28 cellular contexts compared by ENCODE assay signal in genomic region chrX:37883196-37883595, GRCh38. TPM values are rescaled to one million over a fixed set of nuclear protein-coding genes. Genes with fewer than 3 reads are reported as not detected.
DNase-seq lines count a peak whose midpoint lies in the region; ATAC-seq, FAIRE-seq and TF ChIP-seq lines count a peak whose summit lies in the region.
"Had no signal": no experiment of that assay in that cellular context is flagged by ENCODE, and none has a peak within 500 bp of the region (broad histone marks: within the 10 kb centered on the region; RNA-seq: fewer than 3 reads in every experiment).

No MANE protein-coding gene starts in this region.

- no peaks in the 10 kb centered on the region for H3K27me3 ChIP-seq in HUES6 (ENCODE audit: control insufficient read depth, insufficient read depth, low read length)
- no peaks in the 10 kb centered on the region for H3K27me3 ChIP-seq in bronchial epithelial cell (ENCODE audit: control insufficient read depth, insufficient read depth, low read length)
- peaks cover 0 to 3% (median 0%) of the 10 kb centered on the region in 4 donors for H3K27me3 ChIP-seq in pancreas
- H3K27me3 ChIP-seq: cardiac muscle cell had no signal

- intact Hi-C loops in Calu3 (cut with micrococcal nuclease; ENCODE audit: unreplicated experiment) (no loop called here), pancreas (cut with DNase I) (no loop called here)

- CTCF ChIA-PET in Calu3 (lab: Charles Lee) = interaction anchor here (1.2 kb wide), 1 partner anchor 198 kb away, joined by 3 read pairs; the partner anchor contains the start of gene XK

- DNase-seq in Calu3 = peak; percentile 47
- DNase-seq in bronchial epithelial cell (ENCODE audit: low read depth) = peak; percentile 74
- DNase-seq in kidney tubule cell (ENCODE audit: low spot score) = peak; percentile 42
- DNase-seq in SHP77 (lab: John Stamatoyannopoulos, UW) = no peak
- no peak for DNase-seq in pancreas
- DNase-seq in germinal center (ENCODE audit: low spot score) = no peak
- DNase-seq in DMS 273 treated with DMSO at 0.1 percent for 48 hours (lab: John Stamatoyannopoulos, UW) = no peak
- DNase-seq: activated naive CD4-positive, alpha-beta T cell treated with anti-CD3 and anti-CD28 coated beads, Interleukin-2, amount 50 U/mL, for 16 hours; C1 segment of cervical spinal cord; endodermal cell; Karpas-422; midbrain; naive thymus-derived CD8-positive, alpha-beta T cell; NCI-H1048; NCI-H187; NCI-H526 treated with DMSO at 0.1 percent for 48 hours; spleen; stimulated activated CD4-positive, alpha-beta T cell treated with anti-CD3 and anti-CD28 coated beads, Interleukin-2, amount 100 ng/mL, for 48 hours; WERI-Rb-1 had no signal

- H3K36me3 Mint-ChIP-seq in Calu3 (ENCODE audit: insufficient read depth, unreplicated experiment) = no peaks in the 10 kb centered on the region
- H3K36me3 Mint-ChIP-seq: naive thymus-derived CD8-positive, alpha-beta T cell; stimulated activated memory B cell treated with anti-CD40 and anti-IgM and Interleukin-4, amounts not matched to agents 10 μg/mL and 1 μg/mL and 100 μg/mL, for 72 hours had no signal

- H3K9me3 ChIP-seq in HUES6 (ENCODE audit: control insufficient read depth, insufficient read depth, low read depth, low read length) = peaks cover 7% of the 10 kb centered on the region; the same call in 1 of the 2 replicates
- H3K9me3 ChIP-seq in pancreas = no peaks in the 10 kb centered on the region
- H3K9me3 ChIP-seq: spleen had no signal

- H3K4me1 Mint-ChIP-seq in Calu3 (ENCODE audit: low read depth, unreplicated experiment) = peaks cover 12% of the 10 kb centered on the region
- H3K4me1 Mint-ChIP-seq: naive thymus-derived CD8-positive, alpha-beta T cell; stimulated activated memory B cell treated with anti-CD40 and anti-IgM and Interleukin-4, amounts not matched to agents 10 μg/mL and 1 μg/mL and 100 μg/mL, for 72 hours had no signal

- peak overlapping the region; percentile 71 for H3K27ac Mint-ChIP-seq in Calu3 (ENCODE audit: unreplicated experiment)
- H3K27ac Mint-ChIP-seq: endodermal cell; naive thymus-derived CD8-positive, alpha-beta T cell; stimulated activated memory B cell treated with anti-CD40 and anti-IgM and Interleukin-4, amounts not matched to agents 10 μg/mL and 1 μg/mL and 100 μg/mL, for 72 hours; T-helper 2 cell treated with Interferon-gamma antibody and Interleukin-4, amounts not matched to agents 5 μg/mL and 100 μg/mL, for 36 hours had no signal

- H3K9me3 Mint-ChIP-seq in Calu3 (ENCODE audit: low read depth, unreplicated experiment) = no peaks in the 10 kb centered on the region
- H3K9me3 Mint-ChIP-seq: stimulated activated memory B cell treated with anti-CD40 and anti-IgM and Interleukin-4, amounts not matched to agents 10 μg/mL and 1 μg/mL and 100 μg/mL, for 72 hours; T-helper 2 cell treated with Interferon-gamma antibody and Interleukin-4, amounts not matched to agents 5 μg/mL and 100 μg/mL, for 36 hours had no signal

- H3K4me1 ChIP-seq in HUES6 (ENCODE audit: control insufficient read depth, insufficient read depth, low read length) (no peaks in the 10 kb centered on the region), pancreas (no peaks in the 10 kb centered on the region)
- H3K4me1 ChIP-seq: spleen had no signal

- no peak overlapping the region for H3K9ac ChIP-seq in HUES6 (ENCODE audit: low read length)

- no peak for ATAC-seq in pancreas
- ATAC-seq: naive thymus-derived CD8-positive, alpha-beta T cell; SK-N-SH treated with all-trans-retinoic acid at 6 μM for 48 hours; stimulated activated memory B cell treated with anti-CD40 and anti-IgM and Interleukin-4, amounts not matched to agents 10 μg/mL and 1 μg/mL and 100 μg/mL, for 72 hours had no signal

- no peak overlapping the region for H3K4me3 Mint-ChIP-seq in Calu3 (ENCODE audit: low read depth, unreplicated experiment)
- H3K4me3 Mint-ChIP-seq: endodermal cell; naive thymus-derived CD8-positive, alpha-beta T cell; stimulated activated memory B cell treated with anti-CD40 and anti-IgM and Interleukin-4, amounts not matched to agents 10 μg/mL and 1 μg/mL and 100 μg/mL, for 72 hours; T-helper 2 cell treated with Interferon-gamma antibody and Interleukin-4, amounts not matched to agents 5 μg/mL and 100 μg/mL, for 36 hours had no signal

- 66 to 67% methylated on average over 2 of the region's 2 CpGs for WGBS in pancreas, 2 donors

- no peaks in the 10 kb centered on the region for H3K27me3 Mint-ChIP-seq in Calu3 (ENCODE audit: unreplicated experiment)

- TF ChIP-seq CTCF in Calu3 (IDR thresholded peaks at IDR 0.05; ENCODE audit: unreplicated experiment) (no peak), bronchial epithelial cell (IDR thresholded peaks at IDR 0.05; ENCODE audit: insufficient read depth, low read length, severe bottlenecking) (no peak), pancreas (IDR thresholded peaks at IDR 0.05) (no peak)

- FAIRE-seq in bronchial epithelial cell (lab: Jason Lieb, UNC) (no peak), pancreas (lab: Jason Lieb, UNC) (no peak)
- FAIRE-seq: D721Med, GM19239, urothelium cell line had no signal

- no TSS peak for BruUV-seq in Calu3 (replicated peaks; lab: Mats Ljungman, UMichigan)

- 0 out of 2 replicates have a peak overlapping the region, but pooled peaks have one; percentile 63 for H3K27ac ChIP-seq in HUES6 (ENCODE audit: low read depth, low read length)
- no peak overlapping the region for H3K27ac ChIP-seq in pancreas
- H3K27ac ChIP-seq: cardiac muscle cell, spleen, WERI-Rb-1 had no signal

- H3K36me3 ChIP-seq in HUES6 (ENCODE audit: control insufficient read depth, insufficient read depth, low read length) = no peaks in the 10 kb centered on the region
- H3K36me3 ChIP-seq in bronchial epithelial cell (ENCODE audit: control insufficient read depth, insufficient read depth, low read length) = no peaks in the 10 kb centered on the region
- H3K36me3 ChIP-seq in pancreas = no peaks in the 10 kb centered on the region
- H3K36me3 ChIP-seq: cardiac muscle cell, spleen, WERI-Rb-1 had no signal

- no peak overlapping the region for H3K4me3 ChIP-seq in HUES6 (ENCODE audit: low read depth, low read length)
- H3K4me3 ChIP-seq in bronchial epithelial cell (ENCODE audit: low read depth, low read length) = no peak overlapping the region
- H3K4me3 ChIP-seq in pancreas = no peak overlapping the region
- H3K4me3 ChIP-seq: cardiac muscle cell, spleen had no signal

RNA-seq across cellular contexts. Expression of gene DYNLT3, which starts 35.8 kb away (rescaled TPM):
- total RNA-seq in Calu3 (2022) (28.0 and 31.3 TPM in 2 replicates), bronchial epithelial cell (38.7 and 93.2 TPM in 2 replicates), pancreas (10 to 100 TPM in 1 of 6 donors, 1 to 10 TPM in 5; 5.0 to 11.3 (median 6.8) TPM)
- 10 to 100 TPM in 1 of 2 donors, 1 to 10 TPM in 1; 8.5 to 18.8 TPM for polyA plus RNA-seq in pancreas
- total RNA-seq: G401 had no signal

Comparison
In these comparisons a context has a peak if more than half of its experiments do, and no peak if none do; other contexts are left out.
1. DNase-seq: peak in Calu3 (single experiment), bronchial epithelial cell (single experiment) and kidney tubule cell (single experiment); none in SHP77 (0 of 2), pancreas (0 of 6), germinal center (single experiment) and DMS 273 treated with DMSO at 0.1 percent for 48 hours (single experiment).